ENCODE assay signal across 8 cellular contexts in genomic region chr9:96020822-96021615, GRCh38.
DNase-seq lines count a peak whose midpoint lies in the region; ATAC-seq and FAIRE-seq lines count a peak whose summit lies in the region.

No MANE protein-coding gene starts in this region.

- no peaks in the 10 kb centered on the region for H3K79me2 ChIP-seq in GM23248 (ENCODE audit: insufficient read depth)

- no peak for FAIRE-seq in urothelium cell line (lab: Jason Lieb, UNC)

- H3K27me3 ChIP-seq in GM23248 (replicated peaks; ENCODE audit: insufficient read depth), result peaks cover 52% of the 10 kb centered on the region

- peak; percentile 55 for DNase-seq in GM23248
- DNase-seq in T-helper 17 cell, result peak in 1 of 3 donors; percentile 32
- peak in 10 of 61 donors; percentile 2 to 54 (median 30) for DNase-seq in caudate nucleus (lab: John Stamatoyannopoulos, UW)
- DNase-seq in left kidney (ENCODE audit: low read depth, low spot score), result peak; percentile 76
- DNase-seq in stimulated activated CD4-positive, alpha-beta T cell treated with anti-CD3 and anti-CD28 coated beads, Interleukin-4, amount 100 ng/mL, for 4 hours, result peak; percentile 51 to 55
- DNase-seq in NCI-H1092 treated with DMSO at 0.1 percent for 48 hours (lab: John Stamatoyannopoulos, UW), result no peak
- DNase-seq in urothelium cell line (ENCODE audit: low spot score), result no peak
- DNase-seq in DMS153 treated with DMSO at 0.1 percent for 48 hours (lab: John Stamatoyannopoulos, UW; ENCODE audit: unreplicated experiment), result no peak

- no peaks in the 10 kb centered on the region for H3K36me3 ChIP-seq in GM23248 (ENCODE audit: low read depth)

- peaks cover 5% of the 10 kb centered on the region for H3K36me3 Mint-ChIP-seq in T-helper 17 cell (ENCODE audit: low read depth)

- peak overlapping the region; percentile 84 for H3K27ac Mint-ChIP-seq in T-helper 17 cell

- WGBS in GM23248 (ENCODE audit: low coverage in 1 of 2, low lambda C conversion rate in 2 of 2, missing lambda C conversion rate in 2 of 2), 2 experiments, result 3 to 4% methylated on average over 53 to 55 of the region's 80 CpGs

- H3K9me2 ChIP-seq in GM23248 (ENCODE audit: insufficient read depth), result no peaks in the 10 kb centered on the region

- peak; percentile 64 for ATAC-seq in T-helper 17 cell

- H3K4me2 ChIP-seq in GM23248 (ENCODE audit: unreplicated experiment), result peak overlapping the region; percentile 90

- H3K27ac ChIP-seq in GM23248 (no peak overlapping the region), caudate nucleus (ENCODE audit: low read depth, low read length) (peak overlapping the region; percentile 67)

- H3K4me1 Mint-ChIP-seq in T-helper 17 cell, result peaks cover 41% of the 10 kb centered on the region

- peak overlapping the region; percentile 78 for H3K4me3 ChIP-seq in GM23248

- H3K4me3 Mint-ChIP-seq in T-helper 17 cell, result peak overlapping the region; percentile 94

- no peaks in the 10 kb centered on the region; the same call in 1 of the 2 replicates for H3F3A ChIP-seq in GM23248 (ENCODE audit: insufficient read depth)

- H4K20me1 ChIP-seq in GM23248 (ENCODE audit: insufficient read depth), result no peaks in the 10 kb centered on the region; the same call in 1 of the 2 replicates

- no peaks in the 10 kb centered on the region for H3K9me3 ChIP-seq in GM23248 (ENCODE audit: low read depth)
- H3K9me3 ChIP-seq in T-helper 17 cell (ENCODE audit: control insufficient read depth, low read length, poor library complexity, severe bottlenecking), result no peaks in the 10 kb centered on the region

- peaks cover 18% of the 10 kb centered on the region for H3K27me3 Mint-ChIP-seq in T-helper 17 cell

- H2AFZ ChIP-seq in GM23248, result peak overlapping the region; percentile 67

- in situ Hi-C loops in GM23248 (cut with MboI), result no loop called here

- H3K4me1 ChIP-seq in GM23248 (ENCODE audit: insufficient read depth), result no peaks in the 10 kb centered on the region

- H3K9ac ChIP-seq in GM23248, result peak overlapping the region; percentile 45

Comparison
In these comparisons a context has a peak if more than half of its experiments do, and no peak if none do; other contexts are left out.
1. DNase-seq: peak in GM23248 (single experiment), left kidney (single experiment) and stimulated activated CD4-positive, alpha-beta T cell treated with anti-CD3 and anti-CD28 coated beads, Interleukin-4, amount 100 ng/mL, for 4 hours (2 of 2); none in NCI-H1092 treated with DMSO at 0.1 percent for 48 hours (single experiment), urothelium cell line (single experiment) and DMS153 treated with DMSO at 0.1 percent for 48 hours (single experiment).